In genomic region chr12:53589915-53590314, GRCh38 we compare ENCODE assay signal across 2 cellular contexts.
TF ChIP-seq lines count a peak whose summit lies in the region.

No MANE protein-coding gene starts in this region.

TF ChIP-seq in IMR-90, 13 proteins besides CTCF, POLR2A, EP300 and RAD21 (continued from another document):
- TF ChIP-seq ELK1 (IDR thresholded peaks at IDR 0.05; ENCODE audit: borderline replicate concordance, low read depth, low read length) (no peak), FOS (IDR thresholded peaks at IDR 0.05; ENCODE audit: low read depth, low read length) (no peak), CEBPB (IDR thresholded peaks at IDR 0.05; ENCODE audit: low read depth, low read length) (no peak), SMC3 (IDR thresholded peaks at IDR 0.05; ENCODE audit: low read depth, low read length) (no peak), RCOR1 (IDR thresholded peaks at IDR 0.05; ENCODE audit: insufficient replicate concordance, low read length) (no peak), MXI1 (IDR thresholded peaks at IDR 0.05; ENCODE audit: borderline replicate concordance, low read depth, low read length) (no peak)

TF ChIP-seq in neural cell, 6 proteins besides CTCF, POLR2A, EP300 and RAD21 (continued from another document):
- TF ChIP-seq, protein P1, sequence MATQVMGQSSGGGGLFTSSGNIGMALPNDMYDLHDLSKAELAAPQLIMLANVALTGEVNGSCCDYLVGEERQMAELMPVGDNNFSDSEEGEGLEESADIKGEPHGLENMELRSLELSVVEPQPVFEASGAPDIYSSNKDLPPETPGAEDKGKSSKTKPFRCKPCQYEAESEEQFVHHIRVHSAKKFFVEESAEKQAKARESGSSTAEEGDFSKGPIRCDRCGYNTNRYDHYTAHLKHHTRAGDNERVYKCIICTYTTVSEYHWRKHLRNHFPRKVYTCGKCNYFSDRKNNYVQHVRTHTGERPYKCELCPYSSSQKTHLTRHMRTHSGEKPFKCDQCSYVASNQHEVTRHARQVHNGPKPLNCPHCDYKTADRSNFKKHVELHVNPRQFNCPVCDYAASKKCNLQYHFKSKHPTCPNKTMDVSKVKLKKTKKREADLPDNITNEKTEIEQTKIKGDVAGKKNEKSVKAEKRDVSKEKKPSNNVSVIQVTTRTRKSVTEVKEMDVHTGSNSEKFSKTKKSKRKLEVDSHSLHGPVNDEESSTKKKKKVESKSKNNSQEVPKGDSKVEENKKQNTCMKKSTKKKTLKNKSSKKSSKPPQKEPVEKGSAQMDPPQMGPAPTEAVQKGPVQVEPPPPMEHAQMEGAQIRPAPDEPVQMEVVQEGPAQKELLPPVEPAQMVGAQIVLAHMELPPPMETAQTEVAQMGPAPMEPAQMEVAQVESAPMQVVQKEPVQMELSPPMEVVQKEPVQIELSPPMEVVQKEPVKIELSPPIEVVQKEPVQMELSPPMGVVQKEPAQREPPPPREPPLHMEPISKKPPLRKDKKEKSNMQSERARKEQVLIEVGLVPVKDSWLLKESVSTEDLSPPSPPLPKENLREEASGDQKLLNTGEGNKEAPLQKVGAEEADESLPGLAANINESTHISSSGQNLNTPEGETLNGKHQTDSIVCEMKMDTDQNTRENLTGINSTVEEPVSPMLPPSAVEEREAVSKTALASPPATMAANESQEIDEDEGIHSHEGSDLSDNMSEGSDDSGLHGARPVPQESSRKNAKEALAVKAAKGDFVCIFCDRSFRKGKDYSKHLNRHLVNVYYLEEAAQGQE (IDR thresholded peaks at IDR 0.05; ENCODE audit: borderline replicate concordance), result no peak
- no peak for TF ChIP-seq POLR2AphosphoS5 (IDR thresholded peaks at IDR 0.05)
- TF ChIP-seq MXI1 (conservative IDR thresholded peaks at IDR 0.05; ENCODE audit: poor library complexity, severe bottlenecking), result no peak
